Comparison of ENCODE assay signal across 1 cellular context in the genomic region with DNA sequence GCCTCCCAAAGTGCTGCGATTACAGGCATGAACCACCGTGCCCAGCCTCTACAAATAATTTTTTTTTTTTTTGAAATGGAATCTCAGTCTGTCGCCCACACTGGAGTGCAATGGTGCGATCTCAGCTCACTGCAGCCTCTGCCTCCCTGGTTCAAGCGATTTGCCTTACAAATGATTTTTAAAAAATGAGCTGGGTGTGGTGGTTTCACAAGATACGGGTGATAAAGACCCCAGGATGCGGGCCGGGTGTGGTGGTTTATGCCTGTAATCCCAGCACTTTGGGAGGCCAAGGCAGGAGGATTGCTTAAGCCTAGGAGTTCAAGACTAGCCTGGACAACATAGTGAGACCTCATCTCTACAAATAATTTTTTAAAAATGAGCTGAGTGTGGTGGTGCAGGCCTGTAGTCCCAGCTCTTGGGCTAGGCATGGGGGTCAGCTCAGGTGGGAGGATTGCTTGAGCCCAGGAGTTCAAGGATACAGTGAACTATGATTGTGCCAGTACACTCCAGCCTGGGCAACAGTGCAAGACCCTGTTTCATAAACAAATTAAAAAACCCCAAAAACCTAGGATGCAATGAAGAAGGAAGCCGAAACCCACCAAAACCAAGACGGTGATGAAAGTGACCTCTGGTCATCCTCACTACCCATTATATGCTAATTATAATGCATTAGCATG.
A peak's percentile ranks its signal among the peaks of the same experiment; 100 is the strongest.
TF ChIP-seq lines count a peak whose summit lies in the region.

No MANE protein-coding gene starts in this region.

TF ChIP-seq in WTC11, 78 proteins besides CTCF, POLR2A, EP300 and RAD21:
- TF ChIP-seq ZNF121 (CRISPR knock-in tag; IDR thresholded peaks at IDR 0.05), result peak; percentile 55; the same call in 1 of the 2 replicates
- no peak for TF ChIP-seq FOXP1 (CRISPR knock-in tag; IDR thresholded peaks at IDR 0.05; ENCODE audit: borderline replicate concordance)
